ENCODE assay signal across 13 cellular contexts in genomic region chr12:96487214-96487613, GRCh38. TPM values are rescaled to one million over a fixed set of nuclear protein-coding genes. Genes with fewer than 3 reads are reported as not detected.
DNase-seq lines count a peak whose midpoint lies in the region; ATAC-seq and TF ChIP-seq lines count a peak whose summit lies in the region.
"Had no signal": no experiment of that assay in that cellular context is flagged by ENCODE, and none has a peak within 500 bp of the region (broad histone marks: within the 10 kb centered on the region; RNA-seq: fewer than 3 reads in every experiment).

No MANE protein-coding gene starts in this region.

- ATAC-seq in HG03196 (IDR thresholded peaks at IDR 0.05; ENCODE audit: unreplicated experiment) (no peak), GM21786 (IDR thresholded peaks at IDR 0.05; ENCODE audit: unreplicated experiment) (no peak)
- ATAC-seq: heart left ventricle had no signal

- peak; percentile 80 for DNase-seq in EH (ENCODE audit: low read depth)
- peak; percentile 64 for DNase-seq in NCI-H226
- no peak for DNase-seq in chondrocyte (ENCODE audit: low spot score)
- peak; percentile 41 to 82 for DNase-seq in lung microvascular endothelial cell (ENCODE audit: low read depth in 2 of 2)
- no peak for DNase-seq in HuH-7 (ENCODE audit: low spot score)
- DNase-seq in NOMO-1 treated with DMSO at 0.1 percent for 48 hours (lab: John Stamatoyannopoulos, UW; ENCODE audit: unreplicated experiment): no peak
- DNase-seq: activated naive CD8-positive, alpha-beta T cell treated with anti-CD3 and anti-CD28 coated beads, Interleukin-2, amount 10 ng/mL, durations not matched to agents 7 days and 5 days; cortex of kidney; heart left ventricle; NCI-H526; Right ventricle myocardium superior had no signal

- H3K4me1 Mint-ChIP-seq in chondrocyte (ENCODE audit: low read depth): peaks cover 15% of the 10 kb centered on the region

- H3K36me3 Mint-ChIP-seq in chondrocyte (ENCODE audit: low read depth): no peaks in the 10 kb centered on the region
- H3K36me3 Mint-ChIP-seq: activated naive CD8-positive, alpha-beta T cell treated with anti-CD3 and anti-CD28 coated beads, Interleukin-2, amount 10 ng/mL, durations not matched to agents 7 days and 5 days had no signal

- H3K4me3 Mint-ChIP-seq in chondrocyte (ENCODE audit: unreplicated experiment): no peak overlapping the region
- H3K4me3 Mint-ChIP-seq: activated naive CD8-positive, alpha-beta T cell treated with anti-CD3 and anti-CD28 coated beads, Interleukin-2, amount 10 ng/mL, durations not matched to agents 7 days and 5 days had no signal

- no peaks in the 10 kb centered on the region for H3K27me3 Mint-ChIP-seq in chondrocyte (ENCODE audit: low read depth)

- no peak for TF ChIP-seq CTCF in chondrocyte (IDR thresholded peaks at IDR 0.05)

- H3K9me3 Mint-ChIP-seq in chondrocyte (ENCODE audit: low read depth): no peaks in the 10 kb centered on the region
- H3K9me3 Mint-ChIP-seq: activated naive CD8-positive, alpha-beta T cell treated with anti-CD3 and anti-CD28 coated beads, Interleukin-2, amount 10 ng/mL, durations not matched to agents 7 days and 5 days had no signal

- peak overlapping the region; percentile 22 for H3K27ac Mint-ChIP-seq in chondrocyte (ENCODE audit: unreplicated experiment)
- H3K27ac Mint-ChIP-seq: activated naive CD8-positive, alpha-beta T cell treated with anti-CD3 and anti-CD28 coated beads, Interleukin-2, amount 10 ng/mL, durations not matched to agents 7 days and 5 days had no signal

RNA-seq across cellular contexts. Expression of gene CFAP54, which starts 2.2 kb away (rescaled TPM):
- total RNA-seq in chondrocyte: 0.15 to 1.1 TPM (median 0.44 TPM) in 3 replicates
- 7.8 and 9.7 TPM in 2 replicates for total RNA-seq in lung microvascular endothelial cell

Comparison
In these comparisons a context has a peak if more than half of its experiments do, and no peak if none do; other contexts are left out.
1. DNase-seq: peak in EH (single experiment), NCI-H226 (single experiment) and lung microvascular endothelial cell (2 of 2); none in chondrocyte (single experiment), HuH-7 (single experiment) and NOMO-1 treated with DMSO at 0.1 percent for 48 hours (single experiment).